ENCODE assay signal across 9 cellular contexts in genomic region chr13:71240906-71241305, GRCh38.
DNase-seq lines count a peak whose midpoint lies in the region; ATAC-seq, FAIRE-seq and TF ChIP-seq lines count a peak whose summit lies in the region.
"Had no signal": no experiment of that assay in that cellular context is flagged by ENCODE, and none has a peak within 500 bp of the region (broad histone marks: within the 10 kb centered on the region; RNA-seq: fewer than 3 reads in every experiment).

No MANE protein-coding gene starts in this region.

- no peaks in the 10 kb centered on the region for H3K4me1 ChIP-seq in HepG2 (ENCODE audit: insufficient read depth, low read length)

- no peak overlapping the region for H3K4me3 Mint-ChIP-seq in activated CD4-positive, alpha-beta T cell treated with anti-CD3 and anti-CD28 coated beads for 36 hours

- H3K9me3 Mint-ChIP-seq in activated CD4-positive, alpha-beta T cell treated with anti-CD3 and anti-CD28 coated beads for 36 hours (ENCODE audit: low read depth): no peaks in the 10 kb centered on the region

- no peak for TF ChIP-seq POLR2A in HepG2 (IDR thresholded peaks at IDR 0.05; ENCODE audit: insufficient read depth in 1 of 2, low read depth in 2 of 2, low read length in 2 of 2)

- H3K4me3 ChIP-seq in WERI-Rb-1 (ENCODE audit: low read depth, low read length): no peak overlapping the region
- no peak overlapping the region for H3K4me3 ChIP-seq in HepG2 (replicated peaks in 1 of 3; ENCODE audit: insufficient read depth in 1 of 3, low read depth in 2 of 3, low read length in 3 of 3)

- DNase-seq in DMS153 (lab: John Stamatoyannopoulos, UW): peak; percentile 3
- DNase-seq in WERI-Rb-1: no peak
- DNase-seq in HepG2 (ENCODE audit: low spot score): no peak
- no peak for DNase-seq in activated CD4-positive, alpha-beta T cell treated with anti-CD3 and anti-CD28 coated beads for 36 hours

- H3K9me3 ChIP-seq in WERI-Rb-1 (ENCODE audit: severe bottlenecking): no peaks in the 10 kb centered on the region
- H3K9me3 ChIP-seq in HepG2 (ENCODE audit: low read length): no peaks in the 10 kb centered on the region

- H3K27me3 Mint-ChIP-seq in activated CD4-positive, alpha-beta T cell treated with anti-CD3 and anti-CD28 coated beads for 36 hours: no peaks in the 10 kb centered on the region

- peak; percentile 82 for ATAC-seq in HG02885 (IDR thresholded peaks at IDR 0.05; ENCODE audit: poor library complexity, unreplicated experiment)
- peak; percentile 72 for ATAC-seq in HepG2
- ATAC-seq in HG03378 (IDR thresholded peaks at IDR 0.05; ENCODE audit: unreplicated experiment): no peak
- no peak for ATAC-seq in HG03175 (IDR thresholded peaks at IDR 0.05; ENCODE audit: unreplicated experiment)
- ATAC-seq in HG02763 (IDR thresholded peaks at IDR 0.05; ENCODE audit: unreplicated experiment): no peak
- no peak for ATAC-seq in activated CD4-positive, alpha-beta T cell treated with anti-CD3 and anti-CD28 coated beads for 36 hours

- no peak overlapping the region for H3K27ac ChIP-seq in WERI-Rb-1
- H3K27ac ChIP-seq in HepG2 (ENCODE audit: extremely low read length, insufficient read depth, low read length): no peak overlapping the region

- TF ChIP-seq CTCF in WERI-Rb-1 (IDR thresholded peaks at IDR 0.05; ENCODE audit: low read depth, low read length): peak; percentile 66
- TF ChIP-seq CTCF in HepG2 (CRISPR knock-in tag; IDR thresholded peaks at IDR 0.05): 0 out of 2 replicates have a peak, but pooled peaks have one; percentile 11

- intact Hi-C loops in HepG2 (cut with micrococcal nuclease; ENCODE audit: unreplicated experiment): no loop called here
- intact Hi-C loops in activated CD4-positive, alpha-beta T cell treated with anti-CD3 and anti-CD28 coated beads for 36 hours (cut with DNase I, micrococcal nuclease): no loop called here

- POLR2A ChIA-PET in HepG2 (lab: Yijun Ruan, JAX): no interaction called here
- POLR2A ChIA-PET in activated CD4-positive, alpha-beta T cell treated with anti-CD3 and anti-CD28 coated beads for 36 hours (lab: Charles Lee): no interaction called here

- no peaks in the 10 kb centered on the region for H3K79me2 ChIP-seq in HepG2 (ENCODE audit: insufficient read depth, low read length)

- WGBS in HepG2 (ENCODE audit: low lambda C conversion rate): 0% methylated on average over 1 of the region's 1 CpG

- no peak overlapping the region for H3K27ac Mint-ChIP-seq in activated CD4-positive, alpha-beta T cell treated with anti-CD3 and anti-CD28 coated beads for 36 hours

- no peaks in the 10 kb centered on the region for H4K20me1 ChIP-seq in HepG2 (ENCODE audit: insufficient read depth, low read length)

- no peak for TF ChIP-seq RAD21 in HepG2 (CRISPR knock-in tag; IDR thresholded peaks at IDR 0.05)

- no peaks in the 10 kb centered on the region for H3K36me3 Mint-ChIP-seq in activated CD4-positive, alpha-beta T cell treated with anti-CD3 and anti-CD28 coated beads for 36 hours (ENCODE audit: low read depth)

- no peak for FAIRE-seq in HepG2 (lab: Jason Lieb, UNC)
- FAIRE-seq: GM18507 had no signal

- no peaks in the 10 kb centered on the region for H3K27me3 ChIP-seq in WERI-Rb-1 (ENCODE audit: insufficient read depth, low read depth, severe bottlenecking)
- H3K27me3 ChIP-seq in HepG2 (ENCODE audit: control insufficient read depth in 1 of 2, insufficient read depth in 2 of 2, low read length in 2 of 2): no peaks in the 10 kb centered on the region

- BruUV-seq in HepG2 (replicated peaks; lab: Mats Ljungman, UMichigan): no TSS peak

- in situ Hi-C loops in HepG2 (cut with HindIII; ENCODE audit: extremely low pct_ligation_motif_present, low pct_unique_long_range_greater_than_20kb): no loop called here

- H3K36me3 ChIP-seq in WERI-Rb-1: no peaks in the 10 kb centered on the region
- no peaks in the 10 kb centered on the region for H3K36me3 ChIP-seq in HepG2 (replicated peaks in 1 of 2; ENCODE audit: control insufficient read depth in 1 of 2, insufficient read depth in 2 of 2, low read length in 2 of 2)

- no peak overlapping the region for H3K4me2 ChIP-seq in HepG2 (ENCODE audit: low read depth, low read length)

- no peak overlapping the region for H2AFZ ChIP-seq in HepG2 (ENCODE audit: low read length)

- no peak for TF ChIP-seq EP300 in HepG2 (IDR thresholded peaks at IDR 0.05; ENCODE audit: low read depth in 2 of 2, low read length in 2 of 2)
- TF ChIP-seq EP300 in HepG2 (CRISPR knock-in tag; IDR thresholded peaks at IDR 0.05; ENCODE audit: borderline replicate concordance): no peak

- CTCF ChIA-PET in HepG2 (lab: Yijun Ruan, JAX; ENCODE audit: low intra/inter-chr PET ratio, low total read pairs): no interaction called here
- CTCF ChIA-PET in activated CD4-positive, alpha-beta T cell treated with anti-CD3 and anti-CD28 coated beads for 36 hours (lab: Charles Lee): no interaction called here

- H3K4me1 Mint-ChIP-seq in activated CD4-positive, alpha-beta T cell treated with anti-CD3 and anti-CD28 coated beads for 36 hours: no peaks in the 10 kb centered on the region

- H3K9ac ChIP-seq in HepG2 (ENCODE audit: insufficient read depth, low read depth, low read length): no peak overlapping the region

TF ChIP-seq in HepG2, 621 proteins besides CTCF, POLR2A, EP300 and RAD21:
- TF ChIP-seq SCMH1 (CRISPR knock-in tag; IDR thresholded peaks at IDR 0.05; ENCODE audit: borderline replicate concordance) (no peak), EHMT2 (IDR thresholded peaks at IDR 0.05; ENCODE audit: borderline replicate concordance, low read depth, low read length) (no peak), PPARG (CRISPR knock-in tag; conservative IDR thresholded peaks at IDR 0.05) (no peak), CAMTA2 (CRISPR knock-in tag; IDR thresholded peaks at IDR 0.05; ENCODE audit: borderline replicate concordance) (no peak), STAG1 (CRISPR knock-in tag; IDR thresholded peaks at IDR 0.05) (peak; percentile 39), DPF2 (CRISPR knock-in tag; IDR thresholded peaks at IDR 0.05; ENCODE audit: borderline replicate concordance, low read depth) (no peak)

Comparison
In these comparisons a context has a peak if more than half of its experiments do, and no peak if none do; other contexts are left out.
1. ATAC-seq: peak in HG02885 (single experiment) and HepG2 (single experiment); none in HG03378 (single experiment), HG03175 (single experiment), HG02763 (single experiment) and activated CD4-positive, alpha-beta T cell treated with anti-CD3 and anti-CD28 coated beads for 36 hours (single experiment).